Comparison of ENCODE assay signal across 8 cellular contexts in genomic region chrX:18899796-18900380, GRCh38.
DNase-seq lines count a peak whose midpoint lies in the region; TF ChIP-seq lines count a peak whose summit lies in the region.
"Had no signal": no experiment of that assay in that cellular context is flagged by ENCODE, and none has a peak within 500 bp of the region (broad histone marks: within the 10 kb centered on the region; RNA-seq: fewer than 3 reads in every experiment).

No MANE protein-coding gene starts in this region.

- H3K4me1 Mint-ChIP-seq in brain, result peaks cover 45% of the 10 kb centered on the region
- H3K4me1 Mint-ChIP-seq in nephron progenitor cell, result no peaks in the 10 kb centered on the region
- H3K4me1 Mint-ChIP-seq in activated T-cell treated with anti-CD3 and anti-CD28 coated beads, Interleukin-2, amount 50 U/mL, for 24 hours (ENCODE audit: low read depth), result no peaks in the 10 kb centered on the region

- H3K9me3 Mint-ChIP-seq in brain, result peaks cover 0 to 5% (median 0%) of the 10 kb centered on the region in 5 experiments
- peaks cover 61% of the 10 kb centered on the region for H3K9me3 Mint-ChIP-seq in nephron progenitor cell
- H3K9me3 Mint-ChIP-seq in activated T-cell treated with anti-CD3 and anti-CD28 coated beads, Interleukin-2, amount 50 U/mL, for 24 hours, result no peaks in the 10 kb centered on the region

- H3K36me3 Mint-ChIP-seq in brain (peaks cover 8% of the 10 kb centered on the region), nephron progenitor cell (ENCODE audit: low read depth) (peaks cover 20% of the 10 kb centered on the region)
- H3K36me3 Mint-ChIP-seq in activated T-cell treated with anti-CD3 and anti-CD28 coated beads, Interleukin-2, amount 50 U/mL, for 24 hours (ENCODE audit: low read depth), result peaks cover 41% of the 10 kb centered on the region

- H3K27me3 Mint-ChIP-seq in brain (peaks cover 2% of the 10 kb centered on the region), nephron progenitor cell (ENCODE audit: low read depth, poor library complexity) (no peaks in the 10 kb centered on the region)
- no peaks in the 10 kb centered on the region for H3K27me3 Mint-ChIP-seq in activated T-cell treated with anti-CD3 and anti-CD28 coated beads, Interleukin-2, amount 50 U/mL, for 24 hours

- TF ChIP-seq CTCF in brain (conservative IDR thresholded peaks at IDR 0.05) (peak; percentile 57 to 67), nephron progenitor cell (IDR thresholded peaks at IDR 0.05) (peak; percentile 31)

- H3K4me3 Mint-ChIP-seq in brain, result no peak overlapping the region
- no peak overlapping the region for H3K4me3 Mint-ChIP-seq in nephron progenitor cell
- no peak overlapping the region for H3K4me3 Mint-ChIP-seq in activated T-cell treated with anti-CD3 and anti-CD28 coated beads, Interleukin-2, amount 50 U/mL, for 24 hours

- peak overlapping the region in 4 of 5 experiments; percentile 11 to 58 (median 25) for H3K27ac Mint-ChIP-seq in brain
- peak overlapping the region; percentile 32 for H3K27ac Mint-ChIP-seq in nephron progenitor cell
- H3K27ac Mint-ChIP-seq in activated T-cell treated with anti-CD3 and anti-CD28 coated beads, Interleukin-2, amount 50 U/mL, for 24 hours, result no peak overlapping the region

- DNase-seq in EH (ENCODE audit: low read depth) (peak; percentile 5), HuH-7 (ENCODE audit: low spot score) (peak; percentile 22), nephron progenitor cell (peak; percentile 21), ecto neural progenitor cell (ENCODE audit: low spot score) (no peak), DMS153 treated with DMSO at 0.1 percent for 48 hours (lab: John Stamatoyannopoulos, UW; ENCODE audit: unreplicated experiment) (no peak)
- DNase-seq in activated T-cell treated with anti-CD3 and anti-CD28 coated beads, Interleukin-2, amount 50 U/mL, for 24 hours, result no peak
- DNase-seq: activated T-cell treated with anti-CD3 and anti-CD28 coated beads, Interleukin-2, amount 50 U/mL, for 48 hours had no signal

Comparison
In these comparisons a context has a peak if more than half of its experiments do, and no peak if none do; other contexts are left out.
1. DNase-seq: peak in EH (single experiment), HuH-7 (single experiment) and nephron progenitor cell (single experiment); none in activated T-cell treated with anti-CD3 and anti-CD28 coated beads, Interleukin-2, amount 50 U/mL, for 24 hours (single experiment), ecto neural progenitor cell (single experiment) and DMS153 treated with DMSO at 0.1 percent for 48 hours (single experiment).